In the genomic region with DNA sequence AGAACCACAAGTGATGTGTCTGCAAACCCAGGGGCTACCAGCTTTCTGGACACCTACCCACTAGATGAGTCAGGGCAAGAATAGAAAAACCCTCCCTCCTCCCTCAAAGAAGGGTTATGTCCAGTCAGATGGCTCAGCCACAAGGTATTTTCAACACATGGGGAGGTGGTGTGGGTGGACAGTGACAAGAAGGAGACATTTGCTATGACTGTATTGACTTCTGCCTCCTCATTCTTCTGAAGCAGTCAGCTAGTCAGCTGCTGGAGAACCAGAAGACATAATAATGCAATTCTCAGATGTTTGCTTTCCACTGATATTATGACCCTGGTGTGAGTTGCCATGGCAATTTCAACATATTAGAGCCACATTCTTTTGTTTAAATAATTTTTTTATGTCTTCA, we compare ENCODE assay signal across 13 cellular contexts.
A peak's percentile ranks its signal among the peaks of the same experiment; 100 is the strongest.
DNase-seq lines count a peak whose midpoint lies in the region; ATAC-seq and TF ChIP-seq lines count a peak whose summit lies in the region.
"Had no signal": no experiment of that assay in that cellular context is flagged by ENCODE, and none has a peak within 500 bp of the region (broad histone marks: within the 10 kb centered on the region; RNA-seq: fewer than 3 reads in every experiment).

No MANE protein-coding gene starts in this region.

- ATAC-seq in GM19463 (IDR thresholded peaks at IDR 0.05; ENCODE audit: unreplicated experiment) = peak; percentile 60
- no peak for ATAC-seq in HG02840 (IDR thresholded peaks at IDR 0.05; ENCODE audit: low FRiP score, unreplicated experiment)

- CTCF ChIA-PET in BJ (lab: Yijun Ruan, JAX) = no interaction called here

- DNase-seq in BJ (ENCODE audit: low read depth) (peak; percentile 11), HK-2 (ENCODE audit: unreplicated experiment) (peak; percentile 1), fibroblast of the aortic adventitia (ENCODE audit: low read depth) (peak; percentile 1), T1000 (lab: John Stamatoyannopoulos, UW) (no peak), SJCRH30 (no peak)
- no peak for DNase-seq in activated effector memory CD4-positive, alpha-beta T cell treated with anti-CD3 and anti-CD28 coated beads, Interleukin-2, amount 50 U/mL, for 16 hours
- DNase-seq: activated CD4-positive, alpha-beta T cell treated with anti-CD3 and anti-CD28 coated beads for 4 hours; activated naive CD8-positive, alpha-beta T cell treated with anti-CD3 and anti-CD28 coated beads, Interleukin-2, amount 10 ng/mL, durations not matched to agents 7 days and 5 days; CD4-positive, CD25-positive, alpha-beta regulatory T cell; NCI-H345; nephron progenitor cell had no signal

- H3K27me3 ChIP-seq in BJ (ENCODE audit: control insufficient read depth, insufficient read depth, low read length) (no peaks in the 10 kb centered on the region), SJCRH30 (no peaks in the 10 kb centered on the region)

- POLR2A ChIA-PET in BJ (lab: Charles Lee) = no interaction called here

- no peak overlapping the region for H3K4me3 ChIP-seq in BJ (ENCODE audit: low read depth, low read length)
- no peak overlapping the region for H3K4me3 ChIP-seq in fibroblast of the aortic adventitia (ENCODE audit: low read depth, low read length)
- H3K4me3 ChIP-seq in SJCRH30 = no peak overlapping the region

- H3K4me1 ChIP-seq in SJCRH30 = no peaks in the 10 kb centered on the region

- no peaks in the 10 kb centered on the region for H3K36me3 ChIP-seq in BJ (ENCODE audit: control insufficient read depth, insufficient read depth, low read length)
- no peaks in the 10 kb centered on the region for H3K36me3 ChIP-seq in SJCRH30

- H3K9me3 ChIP-seq in SJCRH30 (replicated peaks) = no peaks in the 10 kb centered on the region; the same call in 1 of the 2 replicates

- TF ChIP-seq CTCF in BJ (IDR thresholded peaks at IDR 0.05; ENCODE audit: insufficient read depth, low read depth, low read length) = no peak
- TF ChIP-seq CTCF in fibroblast of the aortic adventitia (IDR thresholded peaks at IDR 0.05; ENCODE audit: insufficient read depth, low read length) = no peak

- no peak overlapping the region for H3K27ac ChIP-seq in SJCRH30

Comparison
In these comparisons a context has a peak if more than half of its experiments do, and no peak if none do; other contexts are left out.
1. DNase-seq: peak in BJ (single experiment), HK-2 (single experiment) and fibroblast of the aortic adventitia (single experiment); none in activated effector memory CD4-positive, alpha-beta T cell treated with anti-CD3 and anti-CD28 coated beads, Interleukin-2, amount 50 U/mL, for 16 hours (single experiment), T1000 (single experiment) and SJCRH30 (0 of 2).